In the genomic region with DNA sequence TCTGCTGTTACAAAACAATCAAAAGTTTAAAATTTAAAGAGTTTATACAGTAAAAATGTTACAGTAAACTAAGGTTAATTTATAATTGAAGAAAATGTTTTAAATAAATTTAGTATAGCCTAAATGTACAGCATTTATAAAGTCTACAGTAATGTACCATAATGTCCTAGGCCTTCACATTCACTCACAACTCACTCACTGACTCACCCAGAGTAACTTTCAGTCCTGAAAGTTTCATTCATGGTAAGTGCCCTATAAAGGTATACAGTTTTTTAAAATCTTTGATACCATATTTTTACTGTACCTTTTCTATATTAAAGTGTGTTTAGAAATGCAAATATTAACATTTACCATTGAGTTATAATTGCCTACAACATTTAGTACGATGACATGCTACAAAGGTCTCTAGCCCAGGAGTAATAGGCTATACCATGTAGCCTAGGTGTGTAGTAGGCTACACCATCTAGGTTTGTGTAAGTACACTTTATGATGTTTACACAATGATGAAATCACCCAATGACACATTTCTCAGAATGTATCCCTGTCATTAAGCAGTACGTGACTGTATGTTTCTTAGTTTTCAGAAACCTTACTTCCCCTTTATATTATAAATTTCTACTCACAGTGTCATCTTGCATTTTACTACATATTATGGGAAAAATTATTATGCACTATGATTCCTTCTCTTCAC, we compare ENCODE assay signal across 18 cellular contexts.
"Had no signal": no experiment of that assay in that cellular context is flagged by ENCODE, and none has a peak within 500 bp of the region (broad histone marks: within the 10 kb centered on the region; RNA-seq: fewer than 3 reads in every experiment).

No MANE protein-coding gene starts in this region.

- H3K9me3 ChIP-seq: esophagus squamous epithelium, ovary, sigmoid colon, upper lobe of left lung had no signal

- H3K4me3 ChIP-seq: cardiac muscle cell, esophagus squamous epithelium, lung, ovary, sigmoid colon, spleen, upper lobe of left lung had no signal

- H3K4me1 ChIP-seq: esophagus squamous epithelium, sigmoid colon, spleen, upper lobe of left lung had no signal

- H3K27me3 ChIP-seq: cardiac muscle cell, esophagus squamous epithelium, ovary, sigmoid colon, spleen, upper lobe of left lung had no signal

- DNase-seq: activated CD4-positive, alpha-beta T cell treated with anti-CD3 and anti-CD28 coated beads for 48 hours; activated CD8-positive, alpha-beta T cell treated with anti-CD3 and anti-CD28 coated beads for 36 hours; activated effector memory CD4-positive, alpha-beta T cell treated with Interleukin-2 at 50 U/mL for 16 hours; activated naive CD4-positive, alpha-beta T cell treated with anti-CD3 and anti-CD28 coated beads, Interleukin-2, amount 50 U/mL, for 16 hours; activated T-cell treated with anti-CD3 and anti-CD28 coated beads, Interleukin-2, amount 50 U/mL, for 4 hours; esophagus squamous epithelium; foreskin fibroblast; glutamatergic neuron; left cardiac atrium; midbrain; ovary; sigmoid colon; spleen; stimulated activated CD4-positive, alpha-beta T cell treated with anti-CD3 and anti-CD28 coated beads, Interleukin-1b, Interleukin-23, amount 100 ng/mL, for 48 hours; stimulated activated naive CD8-positive, alpha-beta T cell treated with anti-CD3 and anti-CD28 coated beads, Interleukin-15, amount 100 ng/mL, for 72 hours; upper lobe of left lung had no signal

- H3K27ac ChIP-seq: cardiac muscle cell, esophagus squamous epithelium, ovary, sigmoid colon, spleen, upper lobe of left lung had no signal

- H3K36me3 ChIP-seq: cardiac muscle cell, esophagus squamous epithelium, ovary, sigmoid colon, spleen, upper lobe of left lung had no signal
